ENCODE assay signal across 8 cellular contexts in the genomic region with DNA sequence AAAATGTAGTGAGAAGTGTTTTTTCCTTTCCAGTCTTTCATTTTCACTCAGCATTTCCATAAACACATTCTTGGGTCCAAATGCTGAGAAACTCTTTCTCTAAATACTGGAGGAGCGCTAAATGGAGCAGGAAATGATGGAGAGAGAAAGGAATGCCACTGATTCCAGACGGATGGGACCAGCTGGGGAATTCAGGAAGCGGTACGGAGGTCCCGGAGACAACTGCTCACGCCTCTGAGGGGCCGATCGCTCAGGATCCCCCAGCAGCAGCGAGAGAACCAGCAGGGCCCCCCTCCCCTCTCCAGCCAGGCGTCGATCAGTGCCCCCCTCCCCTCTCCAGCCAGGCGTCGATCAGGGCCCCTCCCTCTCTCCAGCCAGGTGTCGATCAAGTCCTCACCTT. TPM values are rescaled to one million over a fixed set of nuclear protein-coding genes. Genes with fewer than 3 reads are reported as not detected.
DNase-seq lines count a peak whose midpoint lies in the region; ATAC-seq and TF ChIP-seq lines count a peak whose summit lies in the region.

No MANE protein-coding gene starts in this region.

- H3K36me3 Mint-ChIP-seq in activated naive CD4-positive, alpha-beta T cell treated with anti-CD3 and anti-CD28 coated beads, Interleukin-2, amount 10 ng/mL, durations not matched to agents 7 days and 5 days: peaks cover 60% of the 10 kb centered on the region
- peaks cover 36% of the 10 kb centered on the region for H3K36me3 Mint-ChIP-seq in central memory CD8-positive, alpha-beta T cell (ENCODE audit: insufficient read depth)

- H3K4me1 Mint-ChIP-seq in activated naive CD4-positive, alpha-beta T cell treated with anti-CD3 and anti-CD28 coated beads, Interleukin-2, amount 10 ng/mL, durations not matched to agents 7 days and 5 days: peaks cover 74% of the 10 kb centered on the region
- H3K4me1 Mint-ChIP-seq in central memory CD8-positive, alpha-beta T cell: peaks cover 66% of the 10 kb centered on the region

- peak overlapping the region; percentile 68 to 87 (median 78) for H3K27ac ChIP-seq in tibial nerve

- H3K27me3 Mint-ChIP-seq in activated naive CD4-positive, alpha-beta T cell treated with anti-CD3 and anti-CD28 coated beads, Interleukin-2, amount 10 ng/mL, durations not matched to agents 7 days and 5 days: no peaks in the 10 kb centered on the region
- H3K27me3 Mint-ChIP-seq in central memory CD8-positive, alpha-beta T cell: no peaks in the 10 kb centered on the region

- TF ChIP-seq CTCF in tibial nerve (IDR thresholded peaks at IDR 0.05): no peak

- H3K36me3 ChIP-seq in tibial nerve: no peaks in the 10 kb centered on the region

- no peaks in the 10 kb centered on the region for H3K9me3 Mint-ChIP-seq in activated naive CD4-positive, alpha-beta T cell treated with anti-CD3 and anti-CD28 coated beads, Interleukin-2, amount 10 ng/mL, durations not matched to agents 7 days and 5 days
- no peaks in the 10 kb centered on the region for H3K9me3 Mint-ChIP-seq in central memory CD8-positive, alpha-beta T cell

- 3 to 9% methylated on average over 8 to 14 of the region's 14 CpGs for WGBS in tibial nerve, 2 donors

- no peak for TF ChIP-seq POLR2A in tibial nerve (IDR thresholded peaks at IDR 0.05)

- no peak for DNase-seq in activated naive CD4-positive, alpha-beta T cell treated with anti-CD3 and anti-CD28 coated beads, Interleukin-2, amount 10 ng/mL, durations not matched to agents 7 days and 5 days
- no peak for DNase-seq in activated naive CD4-positive, alpha-beta T cell treated with Interleukin-2 at 50 U/mL for 16 hours
- DNase-seq in central memory CD8-positive, alpha-beta T cell (ENCODE audit: low spot score in 2 of 2): no peak
- DNase-seq in left lobe of liver (ENCODE audit: low spot score) (no peak), tibial nerve (ENCODE audit: low spot score in 2 of 2) (no peak), NCI-H187 (lab: John Stamatoyannopoulos, UW) (no peak)

- H3K9me3 ChIP-seq in tibial nerve: no peaks in the 10 kb centered on the region

- H3K4me3 Mint-ChIP-seq in activated naive CD4-positive, alpha-beta T cell treated with anti-CD3 and anti-CD28 coated beads, Interleukin-2, amount 10 ng/mL, durations not matched to agents 7 days and 5 days: peak overlapping the region; percentile 45
- H3K4me3 Mint-ChIP-seq in central memory CD8-positive, alpha-beta T cell: peak overlapping the region; percentile 71

- H3K27ac Mint-ChIP-seq in activated naive CD4-positive, alpha-beta T cell treated with anti-CD3 and anti-CD28 coated beads, Interleukin-2, amount 10 ng/mL, durations not matched to agents 7 days and 5 days: peak overlapping the region; percentile 68
- peak overlapping the region; percentile 87 for H3K27ac Mint-ChIP-seq in central memory CD8-positive, alpha-beta T cell (ENCODE audit: low read depth)

- TF ChIP-seq EP300 in tibial nerve (IDR thresholded peaks at IDR 0.05): peak in 1 of 2 donors; percentile 52

- H3K27me3 ChIP-seq in tibial nerve: no peaks in the 10 kb centered on the region

- peaks cover 0 to 71% (median 36%) of the 10 kb centered on the region in 4 donors for H3K4me1 ChIP-seq in tibial nerve

- CTCF ChIA-PET in activated naive CD4-positive, alpha-beta T cell treated with anti-CD3 and anti-CD28 coated beads, Interleukin-2, amount 10 ng/mL, durations not matched to agents 7 days and 5 days (lab: Charles Lee): no interaction called here

- H3K4me3 ChIP-seq in tibial nerve: peak overlapping the region in 1 of 4 donors; percentile 31

- no peak for ATAC-seq in central memory CD8-positive, alpha-beta T cell (replicated peaks; ENCODE audit: extremely low read depth, poor library complexity, severe bottlenecking)
- ATAC-seq in left lobe of liver: peak; percentile 19
- no peak for ATAC-seq in HG03565 (IDR thresholded peaks at IDR 0.05; ENCODE audit: unreplicated experiment)
- no peak for ATAC-seq in HG03175 (IDR thresholded peaks at IDR 0.05; ENCODE audit: unreplicated experiment)

RNA-seq across cellular contexts. Expression of gene RASA3, which starts 13.2 kb away (rescaled TPM):
- total RNA-seq in left lobe of liver (4.5 TPM), tibial nerve (10 to 100 TPM; 36.2 to 63.3 (median 46.3) TPM)

RNA-seq across cellular contexts. Expression of gene CFAP97D2, which starts 59.9 kb away (rescaled TPM):
- total RNA-seq in left lobe of liver (not detected), tibial nerve (not detected)
